ENCODE assay signal across 31 cellular contexts in the genomic region with DNA sequence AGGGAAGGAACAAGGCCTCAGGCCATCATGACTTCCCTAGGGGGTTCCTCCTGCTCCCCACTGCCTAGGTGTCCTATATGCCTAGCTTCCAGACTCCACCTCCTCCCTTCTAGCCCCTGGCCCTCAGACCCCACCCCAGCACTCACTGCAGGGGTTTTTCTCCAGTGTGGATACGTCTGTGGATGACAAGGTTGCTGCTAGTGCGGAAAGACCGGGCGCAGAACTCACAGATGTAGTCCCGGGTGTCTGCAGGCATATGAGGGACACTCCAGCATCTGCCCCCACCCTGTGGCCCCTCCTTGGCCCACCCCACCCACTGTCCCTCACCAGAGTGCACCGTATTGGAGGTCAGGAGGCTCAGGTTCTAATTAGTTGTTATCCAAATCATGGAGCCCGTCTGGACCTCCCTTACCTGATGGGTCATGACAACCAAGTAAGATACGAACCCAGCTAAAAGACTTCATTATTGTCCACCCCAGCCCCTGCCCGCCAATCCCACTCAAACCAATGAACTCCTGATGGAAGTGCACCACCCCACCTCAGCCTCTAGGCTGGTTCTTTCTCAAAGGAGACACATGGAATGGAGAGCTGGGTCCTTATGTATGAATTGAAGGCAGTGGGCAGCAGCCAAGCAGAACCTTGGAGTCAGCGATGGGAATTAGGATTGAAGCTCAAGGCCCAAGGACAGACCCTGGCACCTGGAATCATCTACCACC. TPM values are rescaled to one million over a fixed set of nuclear protein-coding genes. Genes with fewer than 3 reads are reported as not detected.
DNase-seq lines count a peak whose midpoint lies in the region; ATAC-seq, FAIRE-seq and TF ChIP-seq lines count a peak whose summit lies in the region.
"Had no signal": no experiment of that assay in that cellular context is flagged by ENCODE, and none has a peak within 500 bp of the region (broad histone marks: within the 10 kb centered on the region; RNA-seq: fewer than 3 reads in every experiment).

No MANE protein-coding gene starts in this region.

- H4K20me1 ChIP-seq in HepG2 (ENCODE audit: insufficient read depth, low read length), result 0 out of 2 replicates have a peak, but pooled peaks cover 3% of the 10 kb centered on the region

- no peak overlapping the region for H3K27ac Mint-ChIP-seq in type B pancreatic cell
- H3K27ac Mint-ChIP-seq: nephron had no signal

- H3K27me3 ChIP-seq in cardiac muscle cell (no peaks in the 10 kb centered on the region), HepG2 (ENCODE audit: control insufficient read depth in 1 of 2, insufficient read depth in 2 of 2, low read length in 2 of 2) (no peaks in the 10 kb centered on the region)
- H3K27me3 ChIP-seq: body of pancreas, gastroesophageal sphincter, Peyer's patch had no signal

- no peak overlapping the region for H2AFZ ChIP-seq in HepG2 (ENCODE audit: low read length)
- H2AFZ ChIP-seq: parathyroid adenoma had no signal

- H3K4me1 ChIP-seq in cardiac muscle cell (ENCODE audit: low read depth) (no peaks in the 10 kb centered on the region), HepG2 (ENCODE audit: insufficient read depth, low read length) (no peaks in the 10 kb centered on the region)
- H3K4me1 ChIP-seq: A549, body of pancreas, parathyroid adenoma, Peyer's patch had no signal

- peaks cover 16% of the 10 kb centered on the region for H3K36me3 Mint-ChIP-seq in type B pancreatic cell

- TF ChIP-seq EP300 in HepG2 (IDR thresholded peaks at IDR 0.05; ENCODE audit: low read depth in 2 of 2, low read length in 2 of 2) (no peak), HepG2 (CRISPR knock-in tag; IDR thresholded peaks at IDR 0.05; ENCODE audit: borderline replicate concordance) (no peak)

- H3K4me3 Mint-ChIP-seq in type B pancreatic cell, result no peak overlapping the region
- H3K4me3 Mint-ChIP-seq: activated CD4-positive, alpha-beta T cell treated with anti-CD3 and anti-CD28 coated beads, Interleukin-2, amount 10 ng/mL, durations not matched to agents 24 days and 14 days; activated T-cell treated with anti-CD3 and anti-CD28 coated beads, Interleukin-2, amount 50 U/mL, for 72 hours; CD4-positive, CD25-positive, alpha-beta regulatory T cell; nephron had no signal

- POLR2A ChIA-PET in HepG2 (lab: Yijun Ruan, JAX), result interaction anchor here (0.8 to 1.3 kb wide), 2 partner anchors 12 to 25 kb away, joined by 3 to 6 read pairs; a partner anchor contains a TSS

- no peaks in the 10 kb centered on the region for H3K27me3 Mint-ChIP-seq in type B pancreatic cell
- H3K27me3 Mint-ChIP-seq: activated CD4-positive, alpha-beta T cell treated with anti-CD3 and anti-CD28 coated beads, Interleukin-2, amount 10 ng/mL, durations not matched to agents 24 days and 14 days; CD4-positive, CD25-positive, alpha-beta regulatory T cell had no signal

- no TSS peak for BruUV-seq in HepG2 (replicated peaks; lab: Mats Ljungman, UMichigan)

- H3K27ac ChIP-seq in cardiac muscle cell (peak overlapping the region; percentile 67), HepG2 (ENCODE audit: extremely low read length, insufficient read depth, low read length) (no peak overlapping the region)
- H3K27ac ChIP-seq: A549, body of pancreas, gastroesophageal sphincter, parathyroid adenoma, Peyer's patch, thoracic aorta, WERI-Rb-1 had no signal

- TF ChIP-seq POLR2A in HepG2 (IDR thresholded peaks at IDR 0.05; ENCODE audit: insufficient read depth in 1 of 2, low read depth in 2 of 2, low read length in 2 of 2) (no peak; a peak in 1 of 4 replicates), H54 (IDR thresholded peaks at IDR 0.05; ENCODE audit: low read depth, low read length) (no peak)

- TF ChIP-seq RAD21 in HepG2 (CRISPR knock-in tag; IDR thresholded peaks at IDR 0.05), result no peak

- FAIRE-seq in HepG2 (lab: Jason Lieb, UNC) (no peak), H54 (lab: Jason Lieb, UNC) (no peak)
- FAIRE-seq: A549, D721Med, endothelial cell of umbilical vein, small intestine had no signal

- no peaks in the 10 kb centered on the region for H3K79me2 ChIP-seq in HepG2 (ENCODE audit: insufficient read depth, low read length)
- H3K79me2 ChIP-seq: parathyroid adenoma had no signal

- no peaks in the 10 kb centered on the region for H3K9me3 Mint-ChIP-seq in type B pancreatic cell
- H3K9me3 Mint-ChIP-seq: activated CD4-positive, alpha-beta T cell treated with anti-CD3 and anti-CD28 coated beads, Interleukin-2, amount 10 ng/mL, durations not matched to agents 24 days and 14 days; activated T-cell treated with anti-CD3 and anti-CD28 coated beads, Interleukin-2, amount 50 U/mL, for 72 hours; CD4-positive, CD25-positive, alpha-beta regulatory T cell; nephron had no signal

- H3K4me3 ChIP-seq in cardiac muscle cell, result no peak overlapping the region
- no peak overlapping the region for H3K4me3 ChIP-seq in HepG2 (replicated peaks in 1 of 3; ENCODE audit: insufficient read depth in 1 of 3, low read depth in 2 of 3, low read length in 3 of 3)
- H3K4me3 ChIP-seq: A549, body of pancreas, gastroesophageal sphincter, Peyer's patch, thoracic aorta had no signal

- in situ Hi-C loops in HepG2 (cut with HindIII; ENCODE audit: extremely low pct_ligation_motif_present, low pct_unique_long_range_greater_than_20kb), result no loop called here

- CTCF ChIA-PET in HepG2 (lab: Yijun Ruan, JAX; ENCODE audit: low intra/inter-chr PET ratio, low total read pairs), result no interaction called here

- intact Hi-C loops in Right ventricle myocardium inferior (cut with DNase I), result no loop called here
- intact Hi-C loops in HepG2 (cut with micrococcal nuclease; ENCODE audit: unreplicated experiment), result no loop called here

- H3K4me1 Mint-ChIP-seq in type B pancreatic cell (ENCODE audit: unreplicated experiment), result no peaks in the 10 kb centered on the region
- H3K4me1 Mint-ChIP-seq: nephron had no signal

- ATAC-seq in Right ventricle myocardium inferior (no peak), HepG2 (peak; percentile 20), HG02981 (IDR thresholded peaks at IDR 0.05; ENCODE audit: unreplicated experiment) (no peak), GM18868 (IDR thresholded peaks at IDR 0.05; ENCODE audit: unreplicated experiment) (no peak)
- ATAC-seq: activated T-cell treated with anti-CD3 and anti-CD28 coated beads, Interleukin-2, amount 50 U/mL, for 72 hours; body of pancreas; left cardiac atrium; stimulated activated naive CD8-positive, alpha-beta T cell treated with anti-CD3 and anti-CD28 coated beads, Interleukin-15, Interleukin-2, amounts not matched to agents 100 U/mL and 50 U/mL, for 24 hours had no signal

- no peak overlapping the region for H3K4me2 ChIP-seq in HepG2 (ENCODE audit: low read depth, low read length)
- H3K4me2 ChIP-seq: A549 had no signal

- TF ChIP-seq CTCF in cardiac muscle cell (IDR thresholded peaks at IDR 0.05; ENCODE audit: low read depth, low read length) (no peak), HepG2 (CRISPR knock-in tag; IDR thresholded peaks at IDR 0.05) (no peak), type B pancreatic cell (conservative IDR thresholded peaks at IDR 0.05) (no peak)

- DNase-seq in cardiac muscle cell (ENCODE audit: low read depth in 1 of 2, low spot score in 1 of 2) (no peak), Right ventricle myocardium inferior (ENCODE audit: missing footprints) (no peak), HepG2 (ENCODE audit: low spot score) (no peak), type B pancreatic cell (ENCODE audit: extremely low spot score, unreplicated experiment) (peak; percentile 45), H54 (ENCODE audit: insufficient read length, low spot score) (no peak)
- DNase-seq in activated CD8-positive, alpha-beta memory T cell treated with anti-CD3 and anti-CD28 coated beads, Interleukin-2, amount 50 U/mL, for 48 hours, result peak; percentile 46
- DNase-seq: activated CD4-positive, alpha-beta T cell treated with anti-CD3 and anti-CD28 coated beads, Interleukin-2, amount 10 ng/mL, durations not matched to agents 24 days and 14 days; activated naive CD4-positive, alpha-beta T cell; activated T-cell treated with anti-CD3 and anti-CD28 coated beads, Interleukin-2, amount 50 U/mL, for 72 hours; body of pancreas; CD4-positive, CD25-positive, alpha-beta regulatory T cell; hypothalamus; left cardiac atrium; NCI-H1048; NCI-H2107; NCI-H446 treated with DMSO at 0.1 percent for 48 hours; NCI-H82; small intestine; stimulated activated naive CD8-positive, alpha-beta T cell treated with anti-CD3 and anti-CD28 coated beads, Interleukin-15, Interleukin-2, amounts not matched to agents 100 U/mL and 50 U/mL, for 24 hours; T-helper 9 cell; WERI-Rb-1 had no signal

- H3K9ac ChIP-seq in HepG2 (ENCODE audit: insufficient read depth, low read depth, low read length), result no peak overlapping the region
- H3K9ac ChIP-seq: parathyroid adenoma had no signal

- H3K9me3 ChIP-seq in cardiac muscle cell (ENCODE audit: low read depth), result no peaks in the 10 kb centered on the region
- H3K9me3 ChIP-seq in HepG2 (ENCODE audit: low read length), result no peaks in the 10 kb centered on the region
- H3K9me3 ChIP-seq: A549, body of pancreas, gastroesophageal sphincter, Peyer's patch, thoracic aorta had no signal

- 91% methylated on average over 9 of the region's 10 CpGs for WGBS in HepG2 (ENCODE audit: low lambda C conversion rate)

- peaks cover 32% of the 10 kb centered on the region for H3K36me3 ChIP-seq in cardiac muscle cell
- H3K36me3 ChIP-seq in HepG2 (replicated peaks in 1 of 2; ENCODE audit: control insufficient read depth in 1 of 2, insufficient read depth in 2 of 2, low read length in 2 of 2), result peaks cover 25 to 70% of the 10 kb centered on the region in 2 experiments

RNA-seq across cellular contexts. Expression of a gene that starts 8.2 kb away (rescaled TPM):
- total RNA-seq in cardiac muscle cell (101 and 128 TPM in 2 replicates), Right ventricle myocardium inferior (20.8 TPM), HepG2 (2016; rRNA removed; fragmentation: Illumina TruSeq; extraction: Trizol) (6.2 and 27.3 TPM in 2 replicates), type B pancreatic cell (ENCODE audit: low replicate concordance) (55.0 and 73.0 TPM in 2 replicates)
- polyA plus RNA-seq in cardiac muscle cell (98.9 and 109 TPM in 2 replicates), HepG2 (2011; rRNA removed) (45.8 and 56.0 TPM in 2 replicates)
- 6.1 and 6.8 TPM in 2 replicates for total RNA-seq in HepG2 (2016; cell fraction: cytosol; rRNA removed; fragmentation: Illumina TruSeq; extraction: Trizol; ENCODE audit: low read depth)
- total RNA-seq in HepG2 (2016; cell fraction: insoluble cytoplasmic fraction; rRNA removed; fragmentation: Illumina TruSeq; extraction: Trizol), result 6.3 and 26.1 TPM in 2 replicates
- 6.5 and 7.6 TPM in 2 replicates for total RNA-seq in HepG2 (2016; cell fraction: membrane; rRNA removed; fragmentation: Illumina TruSeq; extraction: Trizol)
- total RNA-seq in HepG2 (2016; cell fraction: nucleus; rRNA removed; fragmentation: Illumina TruSeq; extraction: Trizol), result 39.9 and 46.9 TPM in 2 replicates
- polyA plus RNA-seq in HepG2 (2011; cell fraction: cytosol; rRNA removed), result 11.1 and 18.9 TPM in 2 replicates
- polyA plus RNA-seq in HepG2 (2011; cell fraction: nucleus; rRNA removed), result 493 and 513 TPM in 2 replicates
- 24.8 and 36.0 TPM in 2 replicates for polyA plus RNA-seq in HepG2 (2012)
- 4.2 and 5.0 TPM in 2 replicates for polyA plus RNA-seq in HepG2 (2016; cell fraction: cytosol; fragmentation: Illumina TruSeq; extraction: Trizol; ENCODE audit: low read depth)
- 6.8 and 9.0 TPM in 2 replicates for polyA plus RNA-seq in HepG2 (2016; cell fraction: insoluble cytoplasmic fraction; fragmentation: Illumina TruSeq; extraction: Trizol; ENCODE audit: low read depth)
- polyA plus RNA-seq in HepG2 (2016; cell fraction: membrane; fragmentation: Illumina TruSeq; extraction: Trizol; ENCODE audit: low read depth), result 6.7 and 6.9 TPM in 2 replicates
- 133 and 150 TPM in 2 replicates for polyA plus RNA-seq in HepG2 (2016; cell fraction: nucleus; fragmentation: Illumina TruSeq; extraction: Trizol; ENCODE audit: insufficient read depth, low read depth)
- polyA minus RNA-seq in HepG2 (2011; rRNA and poly(A)+ RNA removed; ENCODE audit: low replicate concordance), result 15.3 and 41.9 TPM in 2 replicates
- 3.1 and 3.3 TPM in 2 replicates for polyA minus RNA-seq in HepG2 (2011; cell fraction: cytosol; rRNA and poly(A)+ RNA removed)
- polyA minus RNA-seq in HepG2 (2011; cell fraction: nucleus; rRNA and poly(A)+ RNA removed), result 33.8 and 34.6 TPM in 2 replicates

RNA-seq across cellular contexts. Expression of a gene that starts 12.7 kb away (rescaled TPM):
- total RNA-seq in cardiac muscle cell (66.3 and 72.5 TPM in 2 replicates), Right ventricle myocardium inferior (40.3 TPM), HepG2 (2016; rRNA removed; fragmentation: Illumina TruSeq; extraction: Trizol) (16.8 and 17.2 TPM in 2 replicates), type B pancreatic cell (ENCODE audit: low replicate concordance) (33.0 and 35.0 TPM in 2 replicates)
- polyA plus RNA-seq in cardiac muscle cell (56.1 and 59.2 TPM in 2 replicates), HepG2 (2011; rRNA removed) (22.9 and 25.1 TPM in 2 replicates)
- 3.1 and 4.0 TPM in 2 replicates for total RNA-seq in HepG2 (2016; cell fraction: cytosol; rRNA removed; fragmentation: Illumina TruSeq; extraction: Trizol; ENCODE audit: low read depth)
- total RNA-seq in HepG2 (2016; cell fraction: insoluble cytoplasmic fraction; rRNA removed; fragmentation: Illumina TruSeq; extraction: Trizol), result 14.8 and 16.9 TPM in 2 replicates
- total RNA-seq in HepG2 (2016; cell fraction: membrane; rRNA removed; fragmentation: Illumina TruSeq; extraction: Trizol), result 10.2 and 12.7 TPM in 2 replicates
- total RNA-seq in HepG2 (2016; cell fraction: nucleus; rRNA removed; fragmentation: Illumina TruSeq; extraction: Trizol), result 9.1 and 12.7 TPM in 2 replicates
- 24.3 and 29.1 TPM in 2 replicates for polyA plus RNA-seq in HepG2 (2011; cell fraction: cytosol; rRNA removed)
- polyA plus RNA-seq in HepG2 (2011; cell fraction: nucleus; rRNA removed), result 35.0 and 36.6 TPM in 2 replicates
- polyA plus RNA-seq in HepG2 (2012), result 9.7 and 13.0 TPM in 2 replicates
- polyA plus RNA-seq in HepG2 (2016; cell fraction: cytosol; fragmentation: Illumina TruSeq; extraction: Trizol; ENCODE audit: low read depth), result 1.9 and 2.9 TPM in 2 replicates
- 14.5 TPM in 2 replicates for polyA plus RNA-seq in HepG2 (2016; cell fraction: insoluble cytoplasmic fraction; fragmentation: Illumina TruSeq; extraction: Trizol; ENCODE audit: low read depth)
- 6.4 and 6.5 TPM in 2 replicates for polyA plus RNA-seq in HepG2 (2016; cell fraction: membrane; fragmentation: Illumina TruSeq; extraction: Trizol; ENCODE audit: low read depth)
- polyA plus RNA-seq in HepG2 (2016; cell fraction: nucleus; fragmentation: Illumina TruSeq; extraction: Trizol; ENCODE audit: insufficient read depth, low read depth), result 14.3 and 15.1 TPM in 2 replicates
- 49.0 and 55.7 TPM in 2 replicates for polyA minus RNA-seq in HepG2 (2011; rRNA and poly(A)+ RNA removed; ENCODE audit: low replicate concordance)
- polyA minus RNA-seq in HepG2 (2011; cell fraction: cytosol; rRNA and poly(A)+ RNA removed), result 15.0 and 15.7 TPM in 2 replicates
- polyA minus RNA-seq in HepG2 (2011; cell fraction: nucleus; rRNA and poly(A)+ RNA removed), result 22.0 and 24.1 TPM in 2 replicates

RNA-seq across cellular contexts. Expression of a gene that starts 25.0 kb away (rescaled TPM):
- total RNA-seq in cardiac muscle cell (34.8 and 39.7 TPM in 2 replicates), Right ventricle myocardium inferior (22.2 TPM), HepG2 (2016; rRNA removed; fragmentation: Illumina TruSeq; extraction: Trizol) (10.2 and 14.9 TPM in 2 replicates), type B pancreatic cell (ENCODE audit: low replicate concordance) (33.4 and 33.7 TPM in 2 replicates)
- polyA plus RNA-seq in cardiac muscle cell (11.0 and 14.1 TPM in 2 replicates), HepG2 (2011; rRNA removed) (10.3 and 12.3 TPM in 2 replicates)
- 2.1 and 2.4 TPM in 2 replicates for total RNA-seq in HepG2 (2016; cell fraction: cytosol; rRNA removed; fragmentation: Illumina TruSeq; extraction: Trizol; ENCODE audit: low read depth)
- 10.1 and 14.6 TPM in 2 replicates for total RNA-seq in HepG2 (2016; cell fraction: insoluble cytoplasmic fraction; rRNA removed; fragmentation: Illumina TruSeq; extraction: Trizol)
- total RNA-seq in HepG2 (2016; cell fraction: membrane; rRNA removed; fragmentation: Illumina TruSeq; extraction: Trizol), result 6.4 and 6.5 TPM in 2 replicates
- 11.2 and 11.7 TPM in 2 replicates for total RNA-seq in HepG2 (2016; cell fraction: nucleus; rRNA removed; fragmentation: Illumina TruSeq; extraction: Trizol)
- 9.8 and 12.1 TPM in 2 replicates for polyA plus RNA-seq in HepG2 (2011; cell fraction: cytosol; rRNA removed)
- 27.6 and 28.0 TPM in 2 replicates for polyA plus RNA-seq in HepG2 (2011; cell fraction: nucleus; rRNA removed)
- polyA plus RNA-seq in HepG2 (2012), result 6.7 and 9.1 TPM in 2 replicates
- 1.3 and 1.8 TPM in 2 replicates for polyA plus RNA-seq in HepG2 (2016; cell fraction: cytosol; fragmentation: Illumina TruSeq; extraction: Trizol; ENCODE audit: low read depth)
- 7.7 and 9.1 TPM in 2 replicates for polyA plus RNA-seq in HepG2 (2016; cell fraction: insoluble cytoplasmic fraction; fragmentation: Illumina TruSeq; extraction: Trizol; ENCODE audit: low read depth)
- polyA plus RNA-seq in HepG2 (2016; cell fraction: membrane; fragmentation: Illumina TruSeq; extraction: Trizol; ENCODE audit: low read depth), result 3.6 and 3.7 TPM in 2 replicates
- polyA plus RNA-seq in HepG2 (2016; cell fraction: nucleus; fragmentation: Illumina TruSeq; extraction: Trizol; ENCODE audit: insufficient read depth, low read depth), result 14.2 and 14.7 TPM in 2 replicates
- 18.7 and 35.4 TPM in 2 replicates for polyA minus RNA-seq in HepG2 (2011; rRNA and poly(A)+ RNA removed; ENCODE audit: low replicate concordance)
- polyA minus RNA-seq in HepG2 (2011; cell fraction: cytosol; rRNA and poly(A)+ RNA removed), result 4.0 and 5.7 TPM in 2 replicates
- polyA minus RNA-seq in HepG2 (2011; cell fraction: nucleus; rRNA and poly(A)+ RNA removed), result 19.3 and 23.9 TPM in 2 replicates

RNA-seq across cellular contexts. Expression of a gene that starts 55.3 kb away (rescaled TPM):
- 4.0 and 8.0 TPM in 2 replicates for total RNA-seq in cardiac muscle cell
- polyA plus RNA-seq in cardiac muscle cell, result 4.8 and 5.8 TPM in 2 replicates
- 2.9 TPM for total RNA-seq in Right ventricle myocardium inferior
- total RNA-seq in HepG2 (2016; rRNA removed; fragmentation: Illumina TruSeq; extraction: Trizol), result 7.4 and 7.9 TPM in 2 replicates
- total RNA-seq in HepG2 (2016; cell fraction: cytosol; rRNA removed; fragmentation: Illumina TruSeq; extraction: Trizol; ENCODE audit: low read depth), result 0.81 and 1.5 TPM in 2 replicates
- total RNA-seq in HepG2 (2016; cell fraction: insoluble cytoplasmic fraction; rRNA removed; fragmentation: Illumina TruSeq; extraction: Trizol), result 7.9 and 8.9 TPM in 2 replicates
- 1.8 and 2.9 TPM in 2 replicates for total RNA-seq in HepG2 (2016; cell fraction: membrane; rRNA removed; fragmentation: Illumina TruSeq; extraction: Trizol)
- total RNA-seq in HepG2 (2016; cell fraction: nucleus; rRNA removed; fragmentation: Illumina TruSeq; extraction: Trizol), result 9.1 and 10.5 TPM in 2 replicates
- 6.0 and 6.8 TPM in 2 replicates for polyA plus RNA-seq in HepG2 (2011; rRNA removed)
- polyA plus RNA-seq in HepG2 (2011; cell fraction: cytosol; rRNA removed), result 3.2 and 3.4 TPM in 2 replicates
- polyA plus RNA-seq in HepG2 (2011; cell fraction: nucleus; rRNA removed), result 14.7 and 16.8 TPM in 2 replicates
- polyA plus RNA-seq in HepG2 (2012), result 2.7 and 3.3 TPM in 2 replicates
- 0.41 and 0.51 TPM in 2 replicates for polyA plus RNA-seq in HepG2 (2016; cell fraction: cytosol; fragmentation: Illumina TruSeq; extraction: Trizol; ENCODE audit: low read depth)
- polyA plus RNA-seq in HepG2 (2016; cell fraction: insoluble cytoplasmic fraction; fragmentation: Illumina TruSeq; extraction: Trizol; ENCODE audit: low read depth), result 6.0 and 6.6 TPM in 2 replicates
- 1.1 and 1.2 TPM in 2 replicates for polyA plus RNA-seq in HepG2 (2016; cell fraction: membrane; fragmentation: Illumina TruSeq; extraction: Trizol; ENCODE audit: low read depth)
- polyA plus RNA-seq in HepG2 (2016; cell fraction: nucleus; fragmentation: Illumina TruSeq; extraction: Trizol; ENCODE audit: insufficient read depth, low read depth), result 16.5 and 19.0 TPM in 2 replicates
- polyA minus RNA-seq in HepG2 (2011; rRNA and poly(A)+ RNA removed; ENCODE audit: low replicate concordance), result 4.2 and 10.7 TPM in 2 replicates
- 1.8 and 3.4 TPM in 2 replicates for polyA minus RNA-seq in HepG2 (2011; cell fraction: cytosol; rRNA and poly(A)+ RNA removed)
- polyA minus RNA-seq in HepG2 (2011; cell fraction: nucleus; rRNA and poly(A)+ RNA removed), result 6.8 and 8.1 TPM in 2 replicates
- total RNA-seq in type B pancreatic cell (ENCODE audit: low replicate concordance), result 10.1 and 14.8 TPM in 2 replicates

Comparison
In these comparisons a context has a peak if more than half of its experiments do, and no peak if none do; other contexts are left out.
1. DNase-seq: peak in activated CD8-positive, alpha-beta memory T cell treated with anti-CD3 and anti-CD28 coated beads, Interleukin-2, amount 50 U/mL, for 48 hours (single experiment) and type B pancreatic cell (single experiment); none in cardiac muscle cell (0 of 2), Right ventricle myocardium inferior (single experiment), HepG2 (single experiment) and H54 (single experiment).